7 cellular contexts compared by ENCODE assay signal in the genomic region with DNA sequence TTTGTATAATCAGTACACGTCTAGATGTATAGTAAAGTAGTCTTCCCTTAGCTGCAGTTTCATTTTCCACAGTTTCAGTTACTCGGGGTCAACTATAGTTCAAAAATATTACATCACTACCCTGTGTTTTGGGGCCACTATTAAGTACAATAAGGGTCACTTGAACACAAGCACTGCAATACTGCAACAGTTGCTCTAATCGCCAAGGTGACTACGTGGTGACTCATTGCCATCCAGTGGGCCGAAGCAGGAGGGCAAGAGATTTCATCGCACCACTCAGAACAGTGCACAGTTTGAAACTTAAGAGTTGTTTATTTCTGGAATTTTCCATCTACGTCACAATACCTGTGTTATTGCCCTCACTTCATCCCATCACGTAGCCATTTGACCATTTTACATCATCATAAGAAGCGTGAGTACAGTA. TPM values are rescaled to one million over a fixed set of nuclear protein-coding genes. Genes with fewer than 3 reads are reported as not detected.
DNase-seq lines count a peak whose midpoint lies in the region; ATAC-seq, FAIRE-seq and TF ChIP-seq lines count a peak whose summit lies in the region.

A gene (plus strand): TSS at position 379 of the 424 bp plus-strand sequence. CDS start 18,994 bp downstream, outside the sequence.

- ATAC-seq in GM12878 (peak; percentile 95), lung (ENCODE audit: insufficient read depth, low FRiP score) (peak; percentile 88)

- H3K27ac Mint-ChIP-seq in H9 = peak within 1 kb of the TSS in 1 of 3 experiments; percentile 52; a peak in 1 of 7 replicates
- H3K27ac Mint-ChIP-seq in activated CD4-positive, alpha-beta memory T cell treated with anti-CD3 and anti-CD28 coated beads, Interleukin-2, amount 10 ng/mL, durations not matched to agents 7 days and 5 days = no peak within 1 kb of the TSS

- no peaks in the 10 kb centered on the region; the same call in 1 of the 2 replicates for H3K27me3 Mint-ChIP-seq in H9 (ENCODE audit: low read depth)
- peaks cover 26% of the 10 kb centered on the region for H3K27me3 Mint-ChIP-seq in activated CD4-positive, alpha-beta memory T cell treated with anti-CD3 and anti-CD28 coated beads, Interleukin-2, amount 10 ng/mL, durations not matched to agents 7 days and 5 days

- H3K14ac ChIP-seq in H9 (ENCODE audit: insufficient read depth, low read length) = no peak within 1 kb of the TSS

- no peak within 1 kb of the TSS for H3K27ac ChIP-seq in H9 (ENCODE audit: insufficient read length, low read depth, low read length)
- H3K27ac ChIP-seq in GM12878 (ENCODE audit: control insufficient read depth, insufficient read depth) = no peak within 1 kb of the TSS
- no peak within 1 kb of the TSS for H3K27ac ChIP-seq in lung (ENCODE audit: low read depth in 1 of 2, low read length in 1 of 2)

- H3F3A ChIP-seq in Loucy (ENCODE audit: low read depth) = no peaks in the 10 kb centered on the region

- POLR2A ChIA-PET in GM12878 (lab: Charles Lee) = no interaction called here
- POLR2A ChIA-PET in activated CD4-positive, alpha-beta memory T cell treated with anti-CD3 and anti-CD28 coated beads, Interleukin-2, amount 10 ng/mL, durations not matched to agents 7 days and 5 days (lab: Charles Lee) = no interaction called here

- no peak within 1 kb of the TSS for H2AK5ac ChIP-seq in H9 (ENCODE audit: insufficient read length, low read length)

- no peak within 1 kb of the TSS for H4K91ac ChIP-seq in H9 (ENCODE audit: insufficient read length, low read depth, low read length)

- H3K4me3 ChIP-seq in Loucy (ENCODE audit: low read length, poor library complexity, severe bottlenecking) (no peak within 1 kb of the TSS), GM12878 (no peak within 1 kb of the TSS), lung (no peak within 1 kb of the TSS)

- no peak within 1 kb of the TSS for H4K5ac ChIP-seq in H9 (ENCODE audit: insufficient read length, low read depth, low read length)

- no peak within 1 kb of the TSS for H3K18ac ChIP-seq in H9 (ENCODE audit: insufficient read length, low read depth, low read length)

- BruUV-seq in GM12878 (replicated peaks; lab: Mats Ljungman, UMichigan) = no TSS peak

- peak; percentile 48; the same call in 2 of the 3 replicates for TF ChIP-seq CTCF in H9 (conservative IDR thresholded peaks at IDR 0.05)
- peak; percentile 41; the same call in 1 of the 2 replicates for TF ChIP-seq CTCF in Loucy (conservative IDR thresholded peaks at IDR 0.05; ENCODE audit: low read length)
- peak; percentile 29 to 56 (median 53); a peak in 4 of 6 replicates for TF ChIP-seq CTCF in GM12878 (IDR thresholded peaks at IDR 0.05 in 2 of 3, conservative IDR thresholded peaks at IDR 0.05 in 1 of 3; ENCODE audit: control insufficient read depth in 2 of 3, extremely low read depth in 1 of 3, insufficient read depth in 1 of 3, low read depth in 3 of 3, low read length in 3 of 3)
- no peak for TF ChIP-seq CTCF in lung (IDR thresholded peaks at IDR 0.05; ENCODE audit: control extremely low read depth, extremely low read depth)

- no peaks in the 10 kb centered on the region for H3K9me2 ChIP-seq in Loucy (replicated peaks; ENCODE audit: low read depth, low read length)

- no peaks in the 10 kb centered on the region for H3K9me3 Mint-ChIP-seq in H9
- H3K9me3 Mint-ChIP-seq in activated CD4-positive, alpha-beta memory T cell treated with anti-CD3 and anti-CD28 coated beads, Interleukin-2, amount 10 ng/mL, durations not matched to agents 7 days and 5 days = no peaks in the 10 kb centered on the region

- H3K9ac ChIP-seq in H9 (ENCODE audit: extremely low read depth, insufficient read length, low read length) (no peak within 1 kb of the TSS), Loucy (ENCODE audit: low read depth, low read length, poor library complexity, severe bottlenecking) (no peak within 1 kb of the TSS), GM12878 (ENCODE audit: control insufficient read depth, insufficient read depth, low read length) (no peak within 1 kb of the TSS)

- H3K4me2 ChIP-seq in H9 (ENCODE audit: insufficient read depth, insufficient read length, low read length) (no peak within 1 kb of the TSS), Loucy (ENCODE audit: low read depth, low read length, poor library complexity, severe bottlenecking) (peak within 1 kb of the TSS; percentile 27), GM12878 (ENCODE audit: control insufficient read depth, insufficient read depth) (peak within 1 kb of the TSS; percentile 34; the same call in 1 of the 2 replicates)

- CTCF ChIA-PET in GM12878 (lab: Yijun Ruan, JAX) = interaction anchor here (0.8 to 2.5 kb wide), 9 partner anchors 36 to 408 kb away, joined by 3 to 9 read pairs (median 3); no protein-coding TSS in a partner anchor
- CTCF ChIA-PET in activated CD4-positive, alpha-beta memory T cell treated with anti-CD3 and anti-CD28 coated beads, Interleukin-2, amount 10 ng/mL, durations not matched to agents 7 days and 5 days (lab: Charles Lee) = no interaction called here

- no peaks in the 10 kb centered on the region; a peak in 1 of 7 replicates for H3K36me3 Mint-ChIP-seq in H9 (ENCODE audit: insufficient read depth in 1 of 3, low read depth in 3 of 3)
- H3K36me3 Mint-ChIP-seq in activated CD4-positive, alpha-beta memory T cell treated with anti-CD3 and anti-CD28 coated beads, Interleukin-2, amount 10 ng/mL, durations not matched to agents 7 days and 5 days (ENCODE audit: low read depth) = no peaks in the 10 kb centered on the region

- intact Hi-C loops in GM12878 (cut with micrococcal nuclease; ENCODE audit: unreplicated experiment) = loop anchor here (1.0 kb wide), 1 partner anchor 191 kb away; a partner anchor contains a TSS

- FAIRE-seq in GM12892 (lab: Jason Lieb, UNC) (peak; percentile 92), GM12878 (lab: Jason Lieb, UNC) (no peak)

- no peak within 1 kb of the TSS for H3K56ac ChIP-seq in H9 (ENCODE audit: insufficient read length, low read depth, low read length)

- in situ Hi-C loops in GM12878 (cut with MboI) = no loop called here

- RAD21 ChIA-PET in GM12878 (lab: Charles Lee; ENCODE audit: unreplicated experiment) = interaction anchor here (0.8 to 2.5 kb wide), 4 partner anchors 37 to 397 kb away, joined by 3 to 8 read pairs (median 6); no protein-coding TSS in a partner anchor

- H3K4me3 Mint-ChIP-seq in H9 = no peak within 1 kb of the TSS
- no peak within 1 kb of the TSS for H3K4me3 Mint-ChIP-seq in activated CD4-positive, alpha-beta memory T cell treated with anti-CD3 and anti-CD28 coated beads, Interleukin-2, amount 10 ng/mL, durations not matched to agents 7 days and 5 days

- peaks cover 4% of the 10 kb centered on the region in 2 experiments; a peak in 3 of 4 replicates for H3K4me1 Mint-ChIP-seq in H9
- peaks cover 4% of the 10 kb centered on the region for H3K4me1 Mint-ChIP-seq in activated CD4-positive, alpha-beta memory T cell treated with anti-CD3 and anti-CD28 coated beads, Interleukin-2, amount 10 ng/mL, durations not matched to agents 7 days and 5 days

- peak; percentile 82 for TF ChIP-seq RAD21 in GM12878 (IDR thresholded peaks at IDR 0.05; ENCODE audit: insufficient read depth, low read depth, low read length)

- SMC1A ChIA-PET in GM12878 (lab: Charles Lee; ENCODE audit: uncharacterized antibody, unreplicated experiment) = interaction anchor here (0.7 to 3.4 kb wide), 6 partner anchors 10 to 397 kb away, joined by 3 to 12 read pairs (median 8); no protein-coding TSS in a partner anchor

- H2BK5ac ChIP-seq in H9 (ENCODE audit: insufficient read length, low read length) = no peak within 1 kb of the TSS

- no CpG with 5 or more reads among the region's 9 CpGs for WGBS in H9 (ENCODE audit: extremely low coverage, insufficient read length, low lambda C conversion rate)
- WGBS in GM12878 (ENCODE audit: insufficient coverage, insufficient replicate concordance, low lambda C conversion rate, missing lambda C conversion rate) = 15% methylated on average over 9 of the region's 9 CpGs
- WGBS in lung, 2 donors = 42 to 56% methylated on average over 9 of the region's 9 CpGs

- H4K20me1 ChIP-seq in H9 (ENCODE audit: control insufficient read depth, insufficient read depth, insufficient read length) = no peaks in the 10 kb centered on the region
- no peaks in the 10 kb centered on the region for H4K20me1 ChIP-seq in Loucy (ENCODE audit: insufficient read depth, low read length, poor library complexity, severe bottlenecking)
- H4K20me1 ChIP-seq in GM12878 (ENCODE audit: control insufficient read depth, insufficient read depth) = no peaks in the 10 kb centered on the region

- no peaks in the 10 kb centered on the region for H3K23me2 ChIP-seq in H9 (ENCODE audit: insufficient read length, low read depth, low read length, poor library complexity, severe bottlenecking)

- no peak for DNase-seq in GM12892 (ENCODE audit: insufficient read length)
- DNase-seq in H9 = no peak
- no peak for DNase-seq in GM12878 (ENCODE audit: low read depth, low spot score)
- DNase-seq in lung (ENCODE audit: low spot score) = peak; percentile 66
- DNase-seq in activated CD4-positive, alpha-beta memory T cell treated with anti-CD3 and anti-CD28 coated beads, Interleukin-2, amount 10 ng/mL, durations not matched to agents 7 days and 5 days = no peak
- no peak for DNase-seq in HuH-7.5 (ENCODE audit: low spot score)

- H3T11ph ChIP-seq in H9 (ENCODE audit: low read length) = no peak within 1 kb of the TSS

- H2BK120ac ChIP-seq in H9 (ENCODE audit: low read depth, low read length, poor library complexity, severe bottlenecking) = no peak within 1 kb of the TSS

- H3K27me3 ChIP-seq in H9 (ENCODE audit: insufficient read depth, low read length) (no peaks in the 10 kb centered on the region), Loucy (ENCODE audit: insufficient read depth, low read length, poor library complexity, severe bottlenecking) (no peaks in the 10 kb centered on the region), GM12878 (replicated peaks in 1 of 2; ENCODE audit: control insufficient read depth in 2 of 2, insufficient read depth in 2 of 2, low read length in 1 of 2) (no peaks in the 10 kb centered on the region; a peak in 1 of 4 replicates), lung (ENCODE audit: control insufficient read depth, insufficient read depth) (no peaks in the 10 kb centered on the region)

- H3K79me1 ChIP-seq in H9 (ENCODE audit: insufficient read depth, low read depth, low read length, poor library complexity, severe bottlenecking) = no peaks in the 10 kb centered on the region

- no peak for TF ChIP-seq EP300 in GM12878 (IDR thresholded peaks at IDR 0.05; ENCODE audit: borderline replicate concordance in 1 of 2, control insufficient read depth in 1 of 2, low read depth in 2 of 2, low read length in 2 of 2)

- H3K4me1 ChIP-seq in H9 (ENCODE audit: insufficient read depth, low read length) (no peaks in the 10 kb centered on the region), Loucy (ENCODE audit: insufficient read depth, low read length, poor library complexity, severe bottlenecking) (peaks cover 34% of the 10 kb centered on the region), GM12878 (ENCODE audit: control insufficient read depth, insufficient read depth, low read length) (peaks cover 13% of the 10 kb centered on the region; the same call in 1 of the 2 replicates), lung (ENCODE audit: control insufficient read depth in 2 of 2, insufficient read depth in 2 of 2, low read length in 2 of 2) (no peaks in the 10 kb centered on the region)

- H3K23ac ChIP-seq in H9 (ENCODE audit: insufficient read length, low read depth, low read length) = no peak within 1 kb of the TSS

- H2AFZ ChIP-seq in H9 (ENCODE audit: low read length) (no peak within 1 kb of the TSS), Loucy (ENCODE audit: low read length) (no peak within 1 kb of the TSS), GM12878 (ENCODE audit: control insufficient read depth, low read depth, low read length) (0 out of 2 replicates have a peak within 1 kb of the TSS, but pooled peaks have one; percentile 8)

- no peak within 1 kb of the TSS for H4K8ac ChIP-seq in H9 (replicated peaks; ENCODE audit: insufficient read length, low read depth, low read length)

- H3K9me3 ChIP-seq in H9 (ENCODE audit: control insufficient read depth, low read depth, low read length) (no peaks in the 10 kb centered on the region), Loucy (ENCODE audit: insufficient read depth, low read depth, low read length) (no peaks in the 10 kb centered on the region), GM12878 (replicated peaks; ENCODE audit: control insufficient read depth, insufficient read depth, low read length) (no peaks in the 10 kb centered on the region), lung (ENCODE audit: control insufficient read depth in 2 of 2, insufficient read depth in 1 of 2, low read length in 1 of 2) (peaks cover 0 to 2% of the 10 kb centered on the region in 2 donors)

- H2BK15ac ChIP-seq in H9 (ENCODE audit: low read depth, low read length) = no peak within 1 kb of the TSS

- H2BK20ac ChIP-seq in H9 (ENCODE audit: low read depth, low read length, poor library complexity, severe bottlenecking) = no peak within 1 kb of the TSS

- TF ChIP-seq POLR2A in GM12892 (IDR thresholded peaks at IDR 0.05; ENCODE audit: low read depth, low read length) = no peak
- TF ChIP-seq POLR2A in GM12878 (IDR thresholded peaks at IDR 0.05; ENCODE audit: low read depth, low read length) = no peak

- no peak within 1 kb of the TSS for H3K4ac ChIP-seq in H9 (ENCODE audit: low read depth, low read length)

- H3K79me2 ChIP-seq in H9 (ENCODE audit: insufficient read depth, low read length) = no peaks in the 10 kb centered on the region
- H3K79me2 ChIP-seq in Loucy (ENCODE audit: insufficient read depth, low read length) = no peaks in the 10 kb centered on the region
- no peaks in the 10 kb centered on the region for H3K79me2 ChIP-seq in GM12878 (ENCODE audit: control insufficient read depth, insufficient read depth, low read length)

- H2BK12ac ChIP-seq in H9 (ENCODE audit: insufficient read length, low read depth, low read length) = no peak within 1 kb of the TSS

- H3K36me3 ChIP-seq in Loucy (ENCODE audit: insufficient read depth, low read length) = no peaks in the 10 kb centered on the region
- no peaks in the 10 kb centered on the region for H3K36me3 ChIP-seq in GM12878 (ENCODE audit: control insufficient read depth in 2 of 2, insufficient read depth in 2 of 2, low read length in 1 of 2)
- no peaks in the 10 kb centered on the region for H3K36me3 ChIP-seq in lung (ENCODE audit: control insufficient read depth in 2 of 2, insufficient read depth in 2 of 2, low read length in 2 of 2)

RNA-seq across cellular contexts. Expression of the gene that starts here (rescaled TPM):
- polyA plus RNA-seq in GM12892 (2012; ENCODE audit: missing spikeins) = 0.13 TPM
- not detected in 2 replicates for total RNA-seq in H9 (2021)
- not detected in 2 replicates for total RNA-seq in GM12878 (2013; cell fraction: nucleolus; rRNA removed)
- not detected in 2 replicates for total RNA-seq in GM12878 (2014; rRNA removed)
- total RNA-seq in GM12878 (2014; rRNA removed; fragmentation: Illumina TruSeq; extraction: Trizol) = not detected in 2 replicates
- not detected in 2 replicates for total RNA-seq in GM12878 (2021)
- not detected for polyA plus RNA-seq in GM12878 (2011; ENCODE audit: low read depth)
- 0.08 and 0.09 TPM in 2 replicates for polyA plus RNA-seq in GM12878 (2011; rRNA removed)
- polyA plus RNA-seq in GM12878 (2011; cell fraction: cytosol; rRNA removed) = 0.13 TPM in 1 of 2 replicates, not detected in the other
- polyA plus RNA-seq in GM12878 (2011; cell fraction: nucleus; rRNA removed) = not detected in 2 replicates
- polyA plus RNA-seq in GM12878 (2012) = not detected in 2 replicates
- not detected in 2 replicates for polyA plus RNA-seq in GM12878 (2014; fragmentation: Illumina TruSeq; extraction: Trizol)
- not detected for polyA plus RNA-seq in GM12878 (2014; fragmentation: Nextera tagmentation; extraction: Ambion mirVana)
- not detected in 2 replicates for polyA plus RNA-seq in GM12878 (2014; rRNA removed)
- not detected for polyA plus RNA-seq in GM12878 (2016; fragmentation: Nextera tagmentation; extraction: Ambion mirVana)
- not detected in 2 replicates for polyA minus RNA-seq in GM12878 (2011; rRNA and poly(A)+ RNA removed)
- polyA minus RNA-seq in GM12878 (2011; cell fraction: cytosol; rRNA and poly(A)+ RNA removed) = not detected in 2 replicates
- polyA minus RNA-seq in GM12878 (2011; cell fraction: nucleus; rRNA and poly(A)+ RNA removed) = not detected in 2 replicates
- not detected for total RNA-seq in lung
- polyA plus RNA-seq in lung = under 1 TPM in 1 of 2 donors, not detected in 1; 0.10 TPM
- total RNA-seq in activated CD4-positive, alpha-beta memory T cell treated with anti-CD3 and anti-CD28 coated beads, Interleukin-2, amount 10 ng/mL, durations not matched to agents 7 days and 5 days = not detected

Comparison
In these comparisons a context has a peak if more than half of its experiments do, and no peak if none do; other contexts are left out.
1. Peak in ATAC-seq and H3K4me2 ChIP-seq in GM12878; RNA of the gene not detected or under 1 TPM.
2. Peak in DNase-seq and ATAC-seq in lung; RNA of the gene not detected or under 1 TPM.